34 cellular contexts compared by ENCODE assay signal in the genomic region with DNA sequence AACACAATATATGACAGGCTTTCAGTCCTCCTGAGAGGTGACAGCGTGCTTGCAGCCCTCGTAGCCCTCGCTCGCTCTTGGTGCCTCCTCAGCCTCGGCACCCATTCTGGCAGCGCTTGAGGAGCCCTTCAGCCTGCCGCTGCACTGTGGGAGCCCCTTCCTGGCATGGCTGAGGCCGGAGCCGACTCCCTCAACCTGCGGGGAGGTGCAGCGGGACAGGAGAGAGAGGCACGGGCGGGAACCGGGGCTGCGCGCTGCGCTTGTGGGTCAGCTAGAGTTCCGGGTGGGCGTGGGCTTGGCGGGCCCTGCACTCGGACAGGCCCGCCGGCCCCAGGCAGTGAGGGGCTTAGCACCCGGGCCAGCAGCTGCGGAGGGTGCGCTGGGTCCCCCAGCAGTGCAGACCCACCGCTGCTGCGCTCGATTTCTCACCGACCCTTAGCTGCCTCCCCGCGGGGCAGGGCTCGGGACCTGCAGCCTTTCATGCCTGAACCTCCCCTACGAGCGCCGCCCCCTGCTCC.
"Had no signal": no experiment of that assay in that cellular context is flagged by ENCODE, and none has a peak within 500 bp of the region (broad histone marks: within the 10 kb centered on the region; RNA-seq: fewer than 3 reads in every experiment).

No MANE protein-coding gene starts in this region.

- H3K27ac ChIP-seq: KMS-11 had no signal

- H3K4me2 ChIP-seq: KMS-11 had no signal

- H3K9me3 ChIP-seq: MG63 had no signal

- H3K27me3 ChIP-seq: MG63 had no signal

- H3K4me3 ChIP-seq: MG63 had no signal

- DNase-seq: Karpas-422, KBM-7, KG1, MG63, MM.1S, MV-4-11, NCI-H1048, NCI-H1092, NCI-H1092 treated with DMSO at 0.1 percent for 48 hours, NCI-H1105, NCI-H1105 treated with DMSO at 0.1 percent for 48 hours, NCI-H1417, NCI-H1417 treated with DMSO at 0.1 percent for 48 hours, NCI-H1436, NCI-H1436 treated with DMSO at 0.1 percent for 48 hours, NCI-H146, NCI-H1694, NCI-H1694 treated with DMSO at 0.1 percent for 48 hours, NCI-H187, NCI-H187 treated with DMSO at 0.1 percent for 48 hours, NCI-H1930, NCI-H2029, NCI-H2029 treated with DMSO at 0.1 percent for 48 hours, NCI-H2081, NCI-H2081 treated with DMSO at 0.1 percent for 48 hours, NCI-H2107, NCI-H2171, NCI-H2171 treated with DMSO at 0.1 percent for 48 hours, NCI-H2227 treated with DMSO at 0.1 percent for 48 hours, NCI-H226, NCI-H345, NCI-H446, NCI-H446 treated with DMSO at 0.1 percent for 48 hours had no signal

- H3K9ac ChIP-seq: KMS-11 had no signal

- H3K36me3 ChIP-seq: MG63 had no signal
